ENCODE assay signal across 1 cellular context in genomic region chr18:79452190-79452990, GRCh38.
TF ChIP-seq lines count a peak whose summit lies in the region.

No MANE protein-coding gene starts in this region.

TF ChIP-seq in WTC11, 78 proteins besides CTCF, POLR2A, EP300 and RAD21 (continued from another document):
- TF ChIP-seq AR (CRISPR knock-in tag; IDR thresholded peaks at IDR 0.05), result no peak
